In the genomic region with DNA sequence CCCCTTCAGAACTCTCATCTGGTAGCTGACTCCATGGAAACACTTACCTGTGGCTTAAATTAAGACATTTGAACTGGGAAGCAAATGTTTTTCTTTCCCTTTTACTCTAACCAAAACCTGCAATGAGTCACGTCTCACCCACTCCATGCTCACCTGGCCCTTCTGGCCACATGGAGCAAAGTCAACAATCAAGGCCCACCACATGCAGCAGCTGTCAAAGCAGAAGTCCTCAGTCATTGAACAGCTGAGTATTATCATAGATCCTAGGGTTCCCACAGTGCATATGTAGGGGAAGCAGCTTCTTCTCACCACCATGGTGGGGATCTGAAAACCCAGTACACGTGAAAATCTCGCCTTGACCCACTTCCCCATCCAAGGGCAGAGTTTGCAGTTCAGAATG, we compare ENCODE assay signal across 32 cellular contexts. TPM values are rescaled to one million over a fixed set of nuclear protein-coding genes. Genes with fewer than 3 reads are reported as not detected.
DNase-seq lines count a peak whose midpoint lies in the region; ATAC-seq lines count a peak whose summit lies in the region.
"Had no signal": no experiment of that assay in that cellular context is flagged by ENCODE, and none has a peak within 500 bp of the region (broad histone marks: within the 10 kb centered on the region; RNA-seq: fewer than 3 reads in every experiment).

No MANE protein-coding gene starts in this region.

- no peaks in the 10 kb centered on the region for H4K20me1 ChIP-seq in GM23248 (ENCODE audit: insufficient read depth)

- no peak overlapping the region for H3K4me3 ChIP-seq in GM23248
- H3K4me3 ChIP-seq: transverse colon had no signal

- H3K9me2 ChIP-seq in GM23248 (ENCODE audit: insufficient read depth), result no peaks in the 10 kb centered on the region

- no peaks in the 10 kb centered on the region for H3K4me1 ChIP-seq in GM23248 (ENCODE audit: insufficient read depth)

- no peaks in the 10 kb centered on the region for H3K36me3 ChIP-seq in GM23248 (ENCODE audit: low read depth)
- H3K36me3 ChIP-seq: transverse colon had no signal

- in situ Hi-C loops in GM23248 (cut with MboI), result no loop called here

- 14 to 25% methylated on average over 3 of the region's 3 CpGs for WGBS in GM23248 (ENCODE audit: low coverage in 1 of 2, low lambda C conversion rate in 2 of 2, missing lambda C conversion rate in 2 of 2), 2 experiments

- H2AFZ ChIP-seq in GM23248, result no peak overlapping the region

- H3K27me3 ChIP-seq in GM23248 (replicated peaks; ENCODE audit: insufficient read depth), result no peaks in the 10 kb centered on the region
- H3K27me3 ChIP-seq: transverse colon had no signal

- no peak overlapping the region for H3K4me2 ChIP-seq in GM23248 (ENCODE audit: unreplicated experiment)

- no peaks in the 10 kb centered on the region for H3K79me2 ChIP-seq in GM23248 (ENCODE audit: insufficient read depth)

- no peak for ATAC-seq in GM21360 (IDR thresholded peaks at IDR 0.05; ENCODE audit: unreplicated experiment)
- no peak for ATAC-seq in GM19351 (IDR thresholded peaks at IDR 0.05; ENCODE audit: unreplicated experiment)
- ATAC-seq: activated naive CD8-positive, alpha-beta T cell treated with anti-CD3 and anti-CD28 coated beads, Interleukin-2, amount 50 U/mL, for 24 hours; activated T-cell treated with anti-CD3 and anti-CD28 coated beads, Interleukin-2, amount 50 U/mL, for 72 hours; CD8-positive, alpha-beta T cell; effector memory CD8-positive, alpha-beta T cell; SK-N-SH treated with all-trans-retinoic acid at 6 μM for 48 hours; stimulated activated effector memory CD8-positive, alpha-beta T cell treated with anti-CD3 and anti-CD28 coated beads, Interleukin-12 subunit alpha, Interleukin-12 subunit beta, amount 100 ng/mL, for 72 hours; T-helper 17 cell had no signal

- H3K9ac ChIP-seq in GM23248, result no peak overlapping the region

- no peak overlapping the region for H3K27ac ChIP-seq in GM23248
- H3K27ac ChIP-seq: transverse colon had no signal

- DNase-seq in COR-L47 (lab: John Stamatoyannopoulos, UW) (peak; percentile 15), LHCN-M2 (ENCODE audit: low read depth) (peak; percentile 55), NCI-H345 treated with DMSO at 0.1 percent for 48 hours (lab: John Stamatoyannopoulos, UW; ENCODE audit: unreplicated experiment) (peak; percentile 52), SHP77 treated with DMSO at 0.1 percent for 48 hours (lab: John Stamatoyannopoulos, UW) (peak; percentile 95), GM23248 (no peak), A172 (ENCODE audit: low spot score) (no peak)
- DNase-seq: ACHN; activated CD4-positive, alpha-beta T cell treated with anti-CD3 and anti-CD28 coated beads, Interleukin-2, amount 50 U/mL, for 4 hours; activated naive CD8-positive, alpha-beta T cell treated with anti-CD3 and anti-CD28 coated beads, Interleukin-2, amount 50 U/mL, for 24 hours; activated T-cell treated with anti-CD3 and anti-CD28 coated beads, Interleukin-2, amount 50 U/mL, for 72 hours; CD8-positive, alpha-beta T cell; central memory CD4-positive, alpha-beta T cell; effector memory CD8-positive, alpha-beta T cell; erythroblast; hypothalamus; immature natural killer cell; Karpas-422; left colon; NCI-H1694 treated with DMSO at 0.1 percent for 48 hours; NCI-H2227 treated with DMSO at 0.1 percent for 48 hours; nephron progenitor cell; T-helper 17 cell; transverse colon had no signal

- H3F3A ChIP-seq in GM23248 (ENCODE audit: insufficient read depth), result no peaks in the 10 kb centered on the region

- no peaks in the 10 kb centered on the region for H3K9me3 ChIP-seq in GM23248 (ENCODE audit: low read depth)
- H3K9me3 ChIP-seq: transverse colon had no signal

RNA-seq across cellular contexts. Expression of gene MEP1B, which starts 12.3 kb away (rescaled TPM):
- total RNA-seq in LHCN-M2 (2014; rRNA removed), result not detected in 2 replicates
- not detected for polyA plus RNA-seq in LHCN-M2 (2012)
- total RNA-seq in GM23248 (2014; rRNA removed; shearing (Covaris generic)), result not detected in 2 replicates
- polyA plus RNA-seq in GM23248 (2016; fragmentation: Nextera tagmentation; extraction: Ambion mirVana), result not detected in 2 replicates
- total RNA-seq in A172 (2014; rRNA removed; shearing (Covaris generic)), result not detected in 2 replicates
- total RNA-seq: activated T-cell treated with anti-CD3 and anti-CD28 coated beads, Interleukin-2, amount 50 U/mL, for 72 hours; B cell; CD8-positive, alpha-beta T cell; glomerular endothelial cell; lung microvascular endothelial cell; osteocyte; subcutaneous adipose tissue had no signal
- polyA plus RNA-seq: immature natural killer cell had no signal

Comparison
In these comparisons a context has a peak if more than half of its experiments do, and no peak if none do; other contexts are left out.
1. DNase-seq: peak in COR-L47 (single experiment), LHCN-M2 (single experiment), NCI-H345 treated with DMSO at 0.1 percent for 48 hours (single experiment) and SHP77 treated with DMSO at 0.1 percent for 48 hours (single experiment); none in GM23248 (single experiment) and A172 (single experiment).